1 cellular context compared by ENCODE assay signal in genomic region chr1:212558665-212559480, GRCh38.
A peak's percentile ranks its signal among the peaks of the same experiment; 100 is the strongest.
TF ChIP-seq lines count a peak whose summit lies in the region.

No MANE protein-coding gene starts in this region.

TF ChIP-seq in HepG2, 621 proteins besides CTCF, POLR2A, EP300 and RAD21 (continued from another document and continues in another):
- no peak for TF ChIP-seq TEAD2 (CRISPR knock-in tag; IDR thresholded peaks at IDR 0.05)
- TF ChIP-seq ZNF75D (CRISPR knock-in tag; IDR thresholded peaks at IDR 0.05; ENCODE audit: borderline replicate concordance) = no peak
- 0 out of 2 replicates have a peak, but pooled peaks have one; percentile 55 for TF ChIP-seq ZNF720 (CRISPR knock-in tag; IDR thresholded peaks at IDR 0.05)
- TF ChIP-seq SRSF9 (IDR thresholded peaks at IDR 0.05; ENCODE audit: borderline replicate concordance, insufficient read depth, low read depth, low read length, poor library complexity, severe bottlenecking) = no peak
- TF ChIP-seq ZNF761 (CRISPR knock-in tag; conservative IDR thresholded peaks at IDR 0.05) = no peak
- no peak for TF ChIP-seq ZNF136 (CRISPR knock-in tag; IDR thresholded peaks at IDR 0.05; ENCODE audit: low read depth)
- TF ChIP-seq ZNF20 (CRISPR knock-in tag; IDR thresholded peaks at IDR 0.05) = no peak
- no peak for TF ChIP-seq MEIS1 (CRISPR knock-in tag; IDR thresholded peaks at IDR 0.05; ENCODE audit: borderline replicate concordance)
- peak; percentile 32; the same call in 1 of the 2 replicates for TF ChIP-seq TAF1 (CRISPR knock-in tag; IDR thresholded peaks at IDR 0.05)
- TF ChIP-seq CBFB (CRISPR knock-in tag; IDR thresholded peaks at IDR 0.05) = 0 out of 2 replicates have a peak, but pooled peaks have one; percentile 30
- TF ChIP-seq ZNF781 (CRISPR knock-in tag; IDR thresholded peaks at IDR 0.05; ENCODE audit: borderline replicate concordance, not compliant biosample characterization) = no peak
- no peak for TF ChIP-seq ZHX2 (IDR thresholded peaks at IDR 0.05; ENCODE audit: low read depth)
- no peak for TF ChIP-seq ZHX2 (CRISPR knock-in tag; IDR thresholded peaks at IDR 0.05; ENCODE audit: borderline replicate concordance)
- peak; percentile 64 for TF ChIP-seq BCL3 (CRISPR knock-in tag; IDR thresholded peaks at IDR 0.05)
- peak; percentile 20; the same call in 1 of the 2 replicates for TF ChIP-seq NFKB2 (CRISPR knock-in tag; IDR thresholded peaks at IDR 0.05; ENCODE audit: borderline replicate concordance)
- 0 out of 2 replicates have a peak, but pooled peaks have one; percentile 39 for TF ChIP-seq TFE3 (CRISPR knock-in tag; IDR thresholded peaks at IDR 0.05)
- no peak for TF ChIP-seq DBP (CRISPR knock-in tag; IDR thresholded peaks at IDR 0.05; ENCODE audit: not compliant biosample characterization)
- TF ChIP-seq, protein P1, sequence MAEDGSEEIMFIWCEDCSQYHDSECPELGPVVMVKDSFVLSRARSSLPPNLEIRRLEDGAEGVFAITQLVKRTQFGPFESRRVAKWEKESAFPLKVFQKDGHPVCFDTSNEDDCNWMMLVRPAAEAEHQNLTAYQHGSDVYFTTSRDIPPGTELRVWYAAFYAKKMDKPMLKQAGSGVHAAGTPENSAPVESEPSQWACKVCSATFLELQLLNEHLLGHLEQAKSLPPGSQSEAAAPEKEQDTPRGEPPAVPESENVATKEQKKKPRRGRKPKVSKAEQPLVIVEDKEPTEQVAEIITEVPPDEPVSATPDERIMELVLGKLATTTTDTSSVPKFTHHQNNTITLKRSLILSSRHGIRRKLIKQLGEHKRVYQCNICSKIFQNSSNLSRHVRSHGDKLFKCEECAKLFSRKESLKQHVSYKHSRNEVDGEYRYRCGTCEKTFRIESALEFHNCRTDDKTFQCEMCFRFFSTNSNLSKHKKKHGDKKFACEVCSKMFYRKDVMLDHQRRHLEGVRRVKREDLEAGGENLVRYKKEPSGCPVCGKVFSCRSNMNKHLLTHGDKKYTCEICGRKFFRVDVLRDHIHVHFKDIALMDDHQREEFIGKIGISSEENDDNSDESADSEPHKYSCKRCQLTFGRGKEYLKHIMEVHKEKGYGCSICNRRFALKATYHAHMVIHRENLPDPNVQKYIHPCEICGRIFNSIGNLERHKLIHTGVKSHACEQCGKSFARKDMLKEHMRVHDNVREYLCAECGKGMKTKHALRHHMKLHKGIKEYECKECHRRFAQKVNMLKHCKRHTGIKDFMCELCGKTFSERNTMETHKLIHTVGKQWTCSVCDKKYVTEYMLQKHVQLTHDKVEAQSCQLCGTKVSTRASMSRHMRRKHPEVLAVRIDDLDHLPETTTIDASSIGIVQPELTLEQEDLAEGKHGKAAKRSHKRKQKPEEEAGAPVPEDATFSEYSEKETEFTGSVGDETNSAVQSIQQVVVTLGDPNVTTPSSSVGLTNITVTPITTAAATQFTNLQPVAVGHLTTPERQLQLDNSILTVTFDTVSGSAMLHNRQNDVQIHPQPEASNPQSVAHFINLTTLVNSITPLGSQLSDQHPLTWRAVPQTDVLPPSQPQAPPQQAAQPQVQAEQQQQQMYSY (CRISPR knock-in tag; IDR thresholded peaks at IDR 0.05) = no peak
- TF ChIP-seq NAIF1 (CRISPR knock-in tag; IDR thresholded peaks at IDR 0.05; ENCODE audit: borderline replicate concordance) = no peak; the same call in 1 of the 2 replicates
- TF ChIP-seq JDP2 (CRISPR knock-in tag; IDR thresholded peaks at IDR 0.05; ENCODE audit: borderline replicate concordance) = no peak
- TF ChIP-seq NR2C2 (CRISPR knock-in tag; IDR thresholded peaks at IDR 0.05; ENCODE audit: borderline replicate concordance) = no peak; the same call in 1 of the 2 replicates
- TF ChIP-seq HOXA3 (CRISPR knock-in tag; IDR thresholded peaks at IDR 0.05) = peak; percentile 89
- peak; percentile 34; the same call in 1 of the 2 replicates for TF ChIP-seq YEATS2 (CRISPR knock-in tag; IDR thresholded peaks at IDR 0.05; ENCODE audit: borderline replicate concordance)
- TF ChIP-seq SETDB1 (CRISPR knock-in tag; IDR thresholded peaks at IDR 0.05; ENCODE audit: borderline replicate concordance) = no peak
- no peak for TF ChIP-seq EEA1 (CRISPR knock-in tag; IDR thresholded peaks at IDR 0.05; ENCODE audit: borderline replicate concordance)
- TF ChIP-seq ZHX1 (CRISPR knock-in tag; IDR thresholded peaks at IDR 0.05; ENCODE audit: low read depth) = 0 out of 2 replicates have a peak, but pooled peaks have one; percentile 35
- no peak for TF ChIP-seq ZKSCAN1 (IDR thresholded peaks at IDR 0.05; ENCODE audit: low read length)
- TF ChIP-seq ZNF367 (CRISPR knock-in tag; IDR thresholded peaks at IDR 0.05; ENCODE audit: borderline replicate concordance) = no peak
- TF ChIP-seq HOXA7 (CRISPR knock-in tag; IDR thresholded peaks at IDR 0.05) = no peak
- TF ChIP-seq, protein P2, sequence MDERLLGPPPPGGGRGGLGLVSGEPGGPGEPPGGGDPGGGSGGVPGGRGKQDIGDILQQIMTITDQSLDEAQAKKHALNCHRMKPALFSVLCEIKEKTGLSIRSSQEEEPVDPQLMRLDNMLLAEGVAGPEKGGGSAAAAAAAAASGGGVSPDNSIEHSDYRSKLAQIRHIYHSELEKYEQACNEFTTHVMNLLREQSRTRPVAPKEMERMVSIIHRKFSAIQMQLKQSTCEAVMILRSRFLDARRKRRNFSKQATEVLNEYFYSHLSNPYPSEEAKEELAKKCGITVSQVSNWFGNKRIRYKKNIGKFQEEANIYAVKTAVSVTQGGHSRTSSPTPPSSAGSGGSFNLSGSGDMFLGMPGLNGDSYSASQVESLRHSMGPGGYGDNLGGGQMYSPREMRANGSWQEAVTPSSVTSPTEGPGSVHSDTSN (CRISPR knock-in tag; IDR thresholded peaks at IDR 0.05) = no peak
- TF ChIP-seq, protein P3, sequence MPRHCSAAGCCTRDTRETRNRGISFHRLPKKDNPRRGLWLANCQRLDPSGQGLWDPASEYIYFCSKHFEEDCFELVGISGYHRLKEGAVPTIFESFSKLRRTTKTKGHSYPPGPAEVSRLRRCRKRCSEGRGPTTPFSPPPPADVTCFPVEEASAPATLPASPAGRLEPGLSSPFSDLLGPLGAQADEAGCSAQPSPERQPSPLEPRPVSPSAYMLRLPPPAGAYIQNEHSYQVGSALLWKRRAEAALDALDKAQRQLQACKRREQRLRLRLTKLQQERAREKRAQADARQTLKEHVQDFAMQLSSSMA (CRISPR knock-in tag; IDR thresholded peaks at IDR 0.05) = no peak
- TF ChIP-seq, protein P4, sequence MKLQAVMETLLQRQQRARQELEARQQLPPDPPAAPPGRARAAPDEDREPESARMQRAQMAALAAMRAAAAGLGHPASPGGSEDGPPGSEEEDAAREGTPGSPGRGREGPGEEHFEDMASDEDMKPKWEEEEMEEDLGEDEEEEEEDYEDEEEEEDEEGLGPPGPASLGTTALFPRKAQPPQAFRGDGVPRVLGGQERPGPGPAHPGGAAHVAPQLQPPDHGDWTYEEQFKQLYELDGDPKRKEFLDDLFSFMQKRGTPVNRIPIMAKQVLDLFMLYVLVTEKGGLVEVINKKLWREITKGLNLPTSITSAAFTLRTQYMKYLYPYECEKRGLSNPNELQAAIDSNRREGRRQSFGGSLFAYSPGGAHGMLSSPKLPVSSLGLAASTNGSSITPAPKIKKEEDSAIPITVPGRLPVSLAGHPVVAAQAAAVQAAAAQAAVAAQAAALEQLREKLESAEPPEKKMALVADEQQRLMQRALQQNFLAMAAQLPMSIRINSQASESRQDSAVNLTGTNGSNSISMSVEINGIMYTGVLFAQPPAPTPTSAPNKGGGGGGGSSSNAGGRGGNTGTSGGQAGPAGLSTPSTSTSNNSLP (IDR thresholded peaks at IDR 0.05; ENCODE audit: low read depth, low read length) = no peak
- TF ChIP-seq ZKSCAN8 (CRISPR knock-in tag; IDR thresholded peaks at IDR 0.05; ENCODE audit: borderline replicate concordance) = peak; percentile 86; the same call in 1 of the 2 replicates
- no peak for TF ChIP-seq DNMT3B (CRISPR knock-in tag; conservative IDR thresholded peaks at IDR 0.05)
- TF ChIP-seq MTF1 (CRISPR knock-in tag; IDR thresholded peaks at IDR 0.05) = no peak
- no peak for TF ChIP-seq ZNF430 (CRISPR knock-in tag; IDR thresholded peaks at IDR 0.05)
- 0 out of 2 replicates have a peak, but pooled peaks have one; percentile 34 for TF ChIP-seq ZFP90 (CRISPR knock-in tag; IDR thresholded peaks at IDR 0.05; ENCODE audit: borderline replicate concordance)
- no peak for TF ChIP-seq ZNF296 (CRISPR knock-in tag; conservative IDR thresholded peaks at IDR 0.05)
- TF ChIP-seq CENPX (CRISPR knock-in tag; IDR thresholded peaks at IDR 0.05) = no peak
- TF ChIP-seq ZNF672 (CRISPR knock-in tag; IDR thresholded peaks at IDR 0.05) = no peak
- peak; percentile 55; the same call in 1 of the 2 replicates for TF ChIP-seq THAP11 (CRISPR knock-in tag; IDR thresholded peaks at IDR 0.05)
